ENCODE assay signal across 21 cellular contexts in genomic region chr3:29083607-29084120, GRCh38.
"Had no signal": no experiment of that assay in that cellular context is flagged by ENCODE, and none has a peak within 500 bp of the region (broad histone marks: within the 10 kb centered on the region; RNA-seq: fewer than 3 reads in every experiment).

No MANE protein-coding gene starts in this region.

- H3K4me3 Mint-ChIP-seq: activated T-cell treated with anti-CD3 and anti-CD28 coated beads, Interleukin-2, amount 50 U/mL, for 72 hours; memory B cell; naive thymus-derived CD8-positive, alpha-beta T cell had no signal

- DNase-seq: activated CD4-positive, alpha-beta T cell treated with anti-CD3 and anti-CD28 coated beads for 1 hour; activated effector memory CD4-positive, alpha-beta T cell treated with anti-CD3 and anti-CD28 coated beads, Interleukin-2, amount 50 U/mL, for 16 hours; activated naive CD4-positive, alpha-beta T cell treated with anti-CD3 and anti-CD28 coated beads, Interleukin-2, amount 50 U/mL, for 16 hours; activated T-cell treated with anti-CD3 and anti-CD28 coated beads, Interleukin-2, amount 50 U/mL, for 72 hours; body of pancreas; caudate nucleus; dorsolateral prefrontal cortex; heart left ventricle; left ventricle myocardium inferior; mucosa of descending colon; naive thymus-derived CD8-positive, alpha-beta T cell; stimulated activated CD4-positive, alpha-beta T cell treated with anti-CD3 and anti-CD28 coated beads, Interleukin-2, amount 100 ng/mL, for 24 hours; stimulated activated naive CD8-positive, alpha-beta T cell treated with anti-CD3 and anti-CD28 coated beads, Interleukin-15, Interleukin-2, amounts not matched to agents 100 U/mL and 50 U/mL, for 24 hours; substantia nigra; SW 1271; T-helper 2 cell; WERI-Rb-1 had no signal

- H3K4me3 ChIP-seq: body of pancreas, dorsolateral prefrontal cortex, gastroesophageal sphincter, heart left ventricle, left ventricle myocardium inferior, mucosa of descending colon, right atrium auricular region, tibial nerve had no signal

- H3K36me3 Mint-ChIP-seq: memory B cell; naive thymus-derived CD8-positive, alpha-beta T cell had no signal

- H3K4me1 Mint-ChIP-seq: memory B cell; naive thymus-derived CD8-positive, alpha-beta T cell had no signal

- H3K27ac Mint-ChIP-seq: activated T-cell treated with anti-CD3 and anti-CD28 coated beads, Interleukin-2, amount 50 U/mL, for 72 hours; memory B cell; naive thymus-derived CD8-positive, alpha-beta T cell had no signal

- H3K27me3 Mint-ChIP-seq: memory B cell had no signal
